In genomic region chr19:36849701-36850645, GRCh38 we compare ENCODE assay signal across 8 cellular contexts. TPM values are rescaled to one million over a fixed set of nuclear protein-coding genes. Genes with fewer than 3 reads are reported as not detected.
DNase-seq lines count a peak whose midpoint lies in the region; ATAC-seq, FAIRE-seq and TF ChIP-seq lines count a peak whose summit lies in the region.

No MANE protein-coding gene starts in this region.

- TF ChIP-seq CTCF in brain microvascular endothelial cell (IDR thresholded peaks at IDR 0.05; ENCODE audit: low read depth, low read length, missing control alignments) (no peak), sigmoid colon (IDR thresholded peaks at IDR 0.05) (no peak)

- H3K4me3 ChIP-seq in brain microvascular endothelial cell (ENCODE audit: low read depth, low read length), result peak overlapping the region; percentile 99
- peak overlapping the region; percentile 93 for H3K4me3 ChIP-seq in iPS DF 6.9 (ENCODE audit: low read length)
- peak overlapping the region; percentile 58 to 77 (median 70) for H3K4me3 ChIP-seq in sigmoid colon

- DNase-seq in NCI-H2081 (lab: John Stamatoyannopoulos, UW) (peak; percentile 74 to 88), brain microvascular endothelial cell (peak; percentile 87), iPS DF 6.9 (ENCODE audit: low read depth, low spot score) (no peak), sigmoid colon (peak; percentile 95), DMS153 (lab: John Stamatoyannopoulos, UW) (no peak)

- no peaks in the 10 kb centered on the region for H3K36me3 ChIP-seq in brain microvascular endothelial cell (replicated peaks)
- H3K36me3 ChIP-seq in iPS DF 6.9 (ENCODE audit: control insufficient read depth, insufficient read depth, low read length), result no peaks in the 10 kb centered on the region
- peaks cover 0 to 21% (median 5%) of the 10 kb centered on the region in 4 donors for H3K36me3 ChIP-seq in sigmoid colon

- no peaks in the 10 kb centered on the region for H3K4me1 ChIP-seq in iPS DF 6.9 (ENCODE audit: control insufficient read depth, insufficient read depth, low read length)
- H3K4me1 ChIP-seq in sigmoid colon, result peaks cover 0 to 22% (median 17%) of the 10 kb centered on the region in 4 donors

- H3K9me3 ChIP-seq in iPS DF 6.9 (ENCODE audit: control insufficient read depth, insufficient read depth, low read length) (no peaks in the 10 kb centered on the region), sigmoid colon (peaks cover 0 to 3% (median 0%) of the 10 kb centered on the region in 4 donors)

- TF ChIP-seq POLR2A in GM18505 (IDR thresholded peaks at IDR 0.05; ENCODE audit: borderline replicate concordance, extremely low read depth, insufficient read depth, insufficient read length) (peak; percentile 66), sigmoid colon (IDR thresholded peaks at IDR 0.05) (peak; percentile 9 to 31)

- no peak for TF ChIP-seq EP300 in sigmoid colon (IDR thresholded peaks at IDR 0.05)

- H3K27ac ChIP-seq in brain microvascular endothelial cell (peak overlapping the region; percentile 63), iPS DF 6.9 (ENCODE audit: low read length) (no peak overlapping the region), sigmoid colon (peak overlapping the region; percentile 88 to 92 (median 90))

- in situ Hi-C loops in brain microvascular endothelial cell (cut with HindIII; ENCODE audit: low pct_ligation_motif_present, low sequenced_read_pairs), result no loop called here

- peak; percentile 78 for ATAC-seq in GM18505 (IDR thresholded peaks at IDR 0.05; ENCODE audit: unreplicated experiment)
- peak; percentile 83 for ATAC-seq in HG02938 (IDR thresholded peaks at IDR 0.05; ENCODE audit: unreplicated experiment)

- intact Hi-C loops in sigmoid colon (cut with DNase I), result loop anchor here (1.0 to 2.0 kb wide), 4 partner anchors 12 to 163 kb away; partner anchors contain the start of genes ZNF567, ZNF568, ZNF790 and ZNF829

- peak; percentile 65 for FAIRE-seq in TTC549 (lab: Jason Lieb, UNC)

- WGBS in iPS DF 6.9 (ENCODE audit: insufficient coverage, insufficient read length), result no CpG with 5 or more reads among the region's 37 CpGs
- WGBS in sigmoid colon, 2 donors, result 0 to 1% methylated on average over 37 of the region's 37 CpGs

- H3K27me3 ChIP-seq in brain microvascular endothelial cell (replicated peaks) (no peaks in the 10 kb centered on the region), iPS DF 6.9 (ENCODE audit: control insufficient read depth, insufficient read depth, low read length) (no peaks in the 10 kb centered on the region), sigmoid colon (no peaks in the 10 kb centered on the region)

RNA-seq across cellular contexts. Expression of gene ZNF345, which starts 0.7 kb away (rescaled TPM):
- 10 to 100 TPM in 1 of 4 donors, 1 to 10 TPM in 3; 4.6 to 13.0 (median 6.2) TPM for total RNA-seq in sigmoid colon
- polyA plus RNA-seq in sigmoid colon, result 1 to 10 TPM in 2 of 3 donors, under 1 TPM in 1; 0.69 to 3.6 (median 3.1) TPM

RNA-seq across cellular contexts. Expression of gene ZNF790, which starts 11.8 kb away (rescaled TPM):
- 10 to 100 TPM in 1 of 4 donors, 1 to 10 TPM in 3; 8.6 to 13.3 (median 9.6) TPM for total RNA-seq in sigmoid colon
- 1 to 10 TPM; 1.8 to 3.3 (median 2.3) TPM for polyA plus RNA-seq in sigmoid colon

Comparison
In these comparisons a context has a peak if more than half of its experiments do, and no peak if none do; other contexts are left out.
1. DNase-seq: peak in NCI-H2081 (2 of 2), brain microvascular endothelial cell (single experiment) and sigmoid colon (single experiment); none in iPS DF 6.9 (single experiment) and DMS153 (single experiment).
2. Peak in every context shown above with its lines, with median percentiles within 50 percentile points of each other: H3K4me3 ChIP-seq.